In the genomic region with DNA sequence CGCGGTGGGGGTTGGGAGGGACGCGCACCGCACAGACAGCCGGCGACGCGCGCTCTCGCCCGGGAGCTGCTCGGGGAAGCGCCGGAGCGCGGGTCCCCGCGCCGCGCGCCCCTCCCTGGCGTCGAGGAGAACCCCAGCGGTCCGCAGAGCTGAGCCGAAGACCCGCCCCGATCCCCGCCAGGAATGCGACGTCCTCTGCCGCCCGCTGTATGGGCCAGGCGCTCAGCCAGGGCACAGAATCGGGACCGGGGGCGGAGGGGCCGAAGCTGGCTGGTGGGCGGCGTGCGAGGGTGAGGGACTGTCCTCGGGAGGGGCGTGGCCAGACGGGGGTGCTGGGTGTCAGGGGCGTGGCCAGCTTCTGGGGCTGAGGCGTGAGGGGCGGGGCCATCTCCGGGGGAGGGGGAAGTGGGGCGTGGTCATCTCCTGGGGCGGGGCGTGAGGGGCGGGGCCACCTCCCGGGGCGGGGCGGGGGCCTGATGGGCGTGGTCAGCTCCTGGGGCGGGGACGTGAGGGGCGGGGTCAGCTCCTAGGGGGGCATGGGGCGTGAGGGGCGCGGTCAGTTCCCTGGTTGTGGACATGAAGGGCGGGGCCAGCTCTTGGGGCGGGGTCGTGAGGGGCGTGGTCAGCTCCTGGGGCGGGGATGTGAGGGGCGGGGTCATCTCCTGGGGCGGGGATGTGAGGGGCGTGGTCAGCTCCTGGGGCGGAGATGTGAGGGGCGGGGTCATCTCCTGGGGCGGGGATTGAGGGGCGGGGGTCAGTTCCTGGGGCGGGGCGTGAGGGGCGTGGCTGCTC, we compare ENCODE assay signal across 8 cellular contexts. TPM values are rescaled to one million over a fixed set of nuclear protein-coding genes. Genes with fewer than 3 reads are reported as not detected.
DNase-seq lines count a peak whose midpoint lies in the region; ATAC-seq and TF ChIP-seq lines count a peak whose summit lies in the region.

No MANE protein-coding gene starts in this region.

- intact Hi-C loops in vagina (cut with DNase I): no loop called here

- H3K9me3 ChIP-seq in right atrium auricular region: no peaks in the 10 kb centered on the region
- no peaks in the 10 kb centered on the region for H3K9me3 ChIP-seq in vagina

- H3K4me3 ChIP-seq in right atrium auricular region (peak overlapping the region; percentile 48 to 61), vagina (peak overlapping the region; percentile 49 to 59)

- DNase-seq in NCI-H1417 (lab: John Stamatoyannopoulos, UW) (peak; percentile 21 to 72 (median 62)), NCI-H1417 treated with DMSO at 0.1 percent for 48 hours (lab: John Stamatoyannopoulos, UW) (no peak), T-helper 1 cell (peak; percentile 53 to 79 (median 76)), anterior cingulate cortex (lab: John Stamatoyannopoulos, UW) (peak in 57 of 58 donors; percentile 40 to 100 (median 90)), right atrium auricular region (ENCODE audit: low spot score) (no peak), putamen (ENCODE audit: low spot score) (peak; percentile 93), vagina (ENCODE audit: extremely low spot score in 2 of 2) (no peak)

- no peaks in the 10 kb centered on the region for H3K27me3 ChIP-seq in right atrium auricular region
- no peaks in the 10 kb centered on the region for H3K27me3 ChIP-seq in vagina

- TF ChIP-seq POLR2A in vagina (IDR thresholded peaks at IDR 0.05): peak in 1 of 2 donors; percentile 29

- no peaks in the 10 kb centered on the region for H3K36me3 ChIP-seq in right atrium auricular region
- H3K36me3 ChIP-seq in vagina: no peaks in the 10 kb centered on the region

- H3K27ac ChIP-seq in right atrium auricular region (peak overlapping the region; percentile 87 to 93), vagina (peak overlapping the region; percentile 87)

- TF ChIP-seq CTCF in right atrium auricular region (IDR thresholded peaks at IDR 0.05) (no peak), vagina (IDR thresholded peaks at IDR 0.05) (no peak)

- H3K4me1 ChIP-seq in right atrium auricular region: peaks cover 0 to 91% of the 10 kb centered on the region in 2 donors
- peaks cover 50% of the 10 kb centered on the region for H3K4me1 ChIP-seq in vagina

- ATAC-seq in HG03439 (IDR thresholded peaks at IDR 0.05; ENCODE audit: unreplicated experiment): no peak

RNA-seq across cellular contexts. Expression of a gene that starts 1.0 kb away (rescaled TPM):
- 1,000 to 10,000 TPM; 1,799 to 2,426 TPM for total RNA-seq in right atrium auricular region
- 301 TPM for total RNA-seq in vagina

RNA-seq across cellular contexts. Expression of a gene that starts 4.5 kb away (rescaled TPM):
- total RNA-seq in right atrium auricular region (1 to 10 TPM in 1 of 2 donors, under 1 TPM in 1; 0.24 to 1.1 TPM), vagina (2.0 TPM)

RNA-seq across cellular contexts. Expression of a gene that starts 14.0 kb away (rescaled TPM):
- total RNA-seq in right atrium auricular region: 10 to 100 TPM; 27.4 to 37.5 TPM
- total RNA-seq in vagina: 62.9 TPM

RNA-seq across cellular contexts. Expression of a gene that starts 18.1 kb away (rescaled TPM):
- total RNA-seq in right atrium auricular region (10 to 100 TPM in 1 of 2 donors, 1 to 10 TPM in 1; 6.5 to 11.8 TPM), vagina (23.6 TPM)

RNA-seq across cellular contexts. Expression of a gene that starts 26.2 kb away (rescaled TPM):
- 10 to 100 TPM; 10.8 to 11.3 TPM for total RNA-seq in right atrium auricular region
- total RNA-seq in vagina: not detected

Comparison
In these comparisons a context has a peak if more than half of its experiments do, and no peak if none do; other contexts are left out.
1. DNase-seq: peak in NCI-H1417 (3 of 3), T-helper 1 cell (5 of 5), anterior cingulate cortex (57 of 58) and putamen (single experiment); none in NCI-H1417 treated with DMSO at 0.1 percent for 48 hours (single experiment), right atrium auricular region (single experiment) and vagina (0 of 2).